9 cellular contexts compared by ENCODE assay signal in the genomic region with DNA sequence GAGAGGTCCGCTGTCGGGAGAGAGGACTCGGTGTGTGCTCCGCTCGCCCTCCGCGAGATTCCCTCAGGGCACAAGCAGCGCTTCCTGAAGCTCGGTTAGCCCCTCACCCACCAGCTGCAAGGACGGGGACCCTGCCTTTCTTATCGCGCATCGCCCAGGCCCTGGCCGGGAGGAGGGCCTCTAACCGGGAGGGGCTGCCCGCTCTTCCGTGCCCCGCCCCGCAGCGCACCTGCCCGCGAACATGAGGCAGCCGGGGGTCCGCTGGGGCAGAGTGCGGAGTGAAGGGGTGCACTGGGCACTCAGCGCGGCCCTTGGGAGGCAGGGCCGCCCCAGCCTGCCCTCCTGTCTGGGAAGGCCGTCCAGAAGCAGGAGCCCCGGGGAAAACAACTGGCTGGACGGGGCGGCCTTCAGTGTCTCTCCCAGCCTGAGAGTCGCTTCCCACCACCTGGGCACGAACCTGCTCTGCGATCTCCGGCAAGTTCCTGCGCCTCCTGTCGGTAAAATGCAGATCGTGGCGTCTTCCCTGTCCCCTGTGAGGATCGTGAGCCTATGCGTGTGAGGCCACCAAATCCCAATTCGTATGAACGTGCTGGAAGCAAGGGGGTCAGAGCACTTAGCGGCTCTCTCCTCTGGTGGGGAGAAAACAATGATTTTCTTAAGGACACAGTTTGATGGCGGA. TPM values are rescaled to one million over a fixed set of nuclear protein-coding genes. Genes with fewer than 3 reads are reported as not detected.
DNase-seq lines count a peak whose midpoint lies in the region; ATAC-seq, FAIRE-seq and TF ChIP-seq lines count a peak whose summit lies in the region.
"Had no signal": no experiment of that assay in that cellular context is flagged by ENCODE, and none has a peak within 500 bp of the region (broad histone marks: within the 10 kb centered on the region; RNA-seq: fewer than 3 reads in every experiment).

No MANE protein-coding gene starts in this region.

- no peaks in the 10 kb centered on the region for H3K9me3 ChIP-seq in CD4-positive, CD25-positive, alpha-beta regulatory T cell (ENCODE audit: control insufficient read depth in 2 of 2, low read length in 2 of 2)
- H3K9me3 ChIP-seq in keratinocyte (ENCODE audit: control insufficient read depth, low read depth, low read length) = no peaks in the 10 kb centered on the region

- peaks cover 8% of the 10 kb centered on the region for H3K27me3 Mint-ChIP-seq in CD4-positive, CD25-positive, alpha-beta regulatory T cell

- no peaks in the 10 kb centered on the region for H3K36me3 ChIP-seq in CD4-positive, CD25-positive, alpha-beta regulatory T cell (ENCODE audit: control insufficient read depth, insufficient read depth, low read length)
- H3K36me3 ChIP-seq in keratinocyte (ENCODE audit: control insufficient read depth in 2 of 2, extremely low read depth in 1 of 2, insufficient read depth in 2 of 2, low read length in 2 of 2) = no peaks in the 10 kb centered on the region

- no peaks in the 10 kb centered on the region for H3K36me3 Mint-ChIP-seq in CD4-positive, CD25-positive, alpha-beta regulatory T cell

- peak in 2 of 3 donors; percentile 13 to 26 for DNase-seq in CD4-positive, CD25-positive, alpha-beta regulatory T cell
- DNase-seq in NCI-H526 (lab: John Stamatoyannopoulos, UW) = peak; percentile 77 to 93
- peak; percentile 18 for DNase-seq in astrocyte of the spinal cord (ENCODE audit: low read depth, low spot score)
- DNase-seq in keratinocyte (ENCODE audit: low read depth, low spot score) = peak; percentile 19
- no peak for DNase-seq in substantia nigra (lab: John Stamatoyannopoulos, UW)
- no peak for DNase-seq in NCI-H1048 (lab: John Stamatoyannopoulos, UW)
- DNase-seq in GM19239 (ENCODE audit: insufficient read length, low spot score) = no peak

- ATAC-seq in CD4-positive, CD25-positive, alpha-beta regulatory T cell (ENCODE audit: low read depth in 2 of 2) = no peak
- ATAC-seq in GM19351 (IDR thresholded peaks at IDR 0.05; ENCODE audit: unreplicated experiment) = no peak

- H3K27me3 ChIP-seq in CD4-positive, CD25-positive, alpha-beta regulatory T cell (ENCODE audit: control insufficient read depth, insufficient read depth, low read length) = no peaks in the 10 kb centered on the region
- H3K27me3 ChIP-seq in keratinocyte (ENCODE audit: control insufficient read depth, extremely low read depth, insufficient read depth, low read length) = no peaks in the 10 kb centered on the region

- H3K27ac ChIP-seq in CD4-positive, CD25-positive, alpha-beta regulatory T cell (ENCODE audit: insufficient read depth, low read length, poor library complexity, severe bottlenecking) = no peak overlapping the region
- no peak overlapping the region for H3K27ac ChIP-seq in keratinocyte (ENCODE audit: control insufficient read depth, insufficient read depth, low read length)
- peak overlapping the region; percentile 76 for H3K27ac ChIP-seq in substantia nigra (ENCODE audit: low read depth, low read length, poor library complexity, severe bottlenecking)

- peak overlapping the region; percentile 79 to 84 (median 82) for H3K4me3 Mint-ChIP-seq in CD4-positive, CD25-positive, alpha-beta regulatory T cell

- no peaks in the 10 kb centered on the region for H3K79me2 ChIP-seq in keratinocyte (ENCODE audit: control insufficient read depth, insufficient read depth, low read length)

- peaks cover 0 to 4% (median 2%) of the 10 kb centered on the region in 7 donors for H3K9me3 Mint-ChIP-seq in CD4-positive, CD25-positive, alpha-beta regulatory T cell

- no peak overlapping the region for H2AFZ ChIP-seq in keratinocyte (ENCODE audit: control insufficient read depth, low read length)

- H3K9ac ChIP-seq in keratinocyte (ENCODE audit: control insufficient read depth, extremely low read depth, insufficient read depth, low read length) = no peak overlapping the region

- no peaks in the 10 kb centered on the region for H3K9me1 ChIP-seq in keratinocyte (ENCODE audit: control insufficient read depth, extremely low read depth, insufficient read depth, low read length)

- TF ChIP-seq CTCF in astrocyte of the spinal cord (IDR thresholded peaks at IDR 0.05; ENCODE audit: low read depth, low read length) (peak; percentile 37), keratinocyte (optimal IDR thresholded peaks at IDR 0.05 in 1 of 3, IDR thresholded peaks at IDR 0.05 in 1 of 3, conservative IDR thresholded peaks at IDR 0.05 in 1 of 3; ENCODE audit: extremely low read depth in 1 of 3, insufficient read depth in 2 of 3, low read length in 3 of 3) (peak; percentile 67 to 78 (median 75))

- H3K4me2 ChIP-seq in keratinocyte (ENCODE audit: control insufficient read depth, extremely low read depth, insufficient read depth, low read depth, low read length) = peak overlapping the region; percentile 8

- peak overlapping the region; percentile 45 to 94 (median 81) for H3K27ac Mint-ChIP-seq in CD4-positive, CD25-positive, alpha-beta regulatory T cell

- no peak overlapping the region for H3K4me3 ChIP-seq in CD4-positive, CD25-positive, alpha-beta regulatory T cell (ENCODE audit: low read depth, low read length)
- no peak overlapping the region for H3K4me3 ChIP-seq in astrocyte of the spinal cord (ENCODE audit: low read depth, low read length)
- H3K4me3 ChIP-seq in keratinocyte (ENCODE audit: control insufficient read depth in 2 of 3, extremely low read depth in 1 of 3, insufficient read depth in 2 of 3, low read depth in 1 of 3, low read length in 3 of 3) = no peak overlapping the region

- in situ Hi-C loops in astrocyte of the spinal cord (cut with HindIII; ENCODE audit: low sequenced_read_pairs) = no loop called here

- dilution Hi-C loops in keratinocyte (cut with MboI; ENCODE audit: extremely low pct_ligation_motif_present, low sequenced_read_pairs) = no loop called here

- FAIRE-seq in keratinocyte (lab: Jason Lieb, UNC) = no peak
- FAIRE-seq in GM19239 (lab: Jason Lieb, UNC) = no peak
- FAIRE-seq: endometrium had no signal

- peaks cover 22% of the 10 kb centered on the region for H3K4me1 ChIP-seq in CD4-positive, CD25-positive, alpha-beta regulatory T cell (ENCODE audit: control insufficient read depth, insufficient read depth, low read length, poor library complexity, severe bottlenecking)
- peaks cover 15% of the 10 kb centered on the region for H3K4me1 ChIP-seq in keratinocyte (ENCODE audit: control insufficient read depth, extremely low read depth, insufficient read depth, low read length)

- H4K20me1 ChIP-seq in keratinocyte (ENCODE audit: control insufficient read depth, extremely low read depth, insufficient read depth, low read length) = no peaks in the 10 kb centered on the region

- H3K4me1 Mint-ChIP-seq in CD4-positive, CD25-positive, alpha-beta regulatory T cell = peaks cover 18 to 54% (median 42%) of the 10 kb centered on the region in 4 donors

RNA-seq across cellular contexts. Expression of a gene that starts 28.0 kb away (rescaled TPM):
- 26.3 TPM for total RNA-seq in CD4-positive, CD25-positive, alpha-beta regulatory T cell
- 1 to 10 TPM; 1.8 to 3.3 (median 2.5) TPM for polyA plus RNA-seq in CD4-positive, CD25-positive, alpha-beta regulatory T cell
- 35.7 to 59.4 TPM (median 41.4 TPM) in 3 replicates for polyA plus RNA-seq in keratinocyte
- polyA plus RNA-seq in keratinocyte (2011; ENCODE audit: low read depth) = 12.5 TPM
- 41.5 and 68.5 TPM in 2 replicates for polyA plus RNA-seq in keratinocyte (2011; cell fraction: cytosol; rRNA removed)
- 61.9 and 66.3 TPM in 2 replicates for polyA plus RNA-seq in keratinocyte (2011; cell fraction: nucleus; rRNA removed)
- polyA plus RNA-seq in keratinocyte (2012; ENCODE audit: low replicate concordance) = 31.8 and 46.1 TPM in 2 replicates
- polyA minus RNA-seq in keratinocyte = 36.3 to 53.9 TPM (median 39.5 TPM) in 3 replicates
- polyA minus RNA-seq in keratinocyte (2011; cell fraction: cytosol; rRNA and poly(A)+ RNA removed) = 20.9 TPM
- polyA minus RNA-seq in keratinocyte (2011; cell fraction: nucleus; rRNA and poly(A)+ RNA removed) = 32.5 and 77.1 TPM in 2 replicates

RNA-seq across cellular contexts. Expression of a gene that starts 33.9 kb away (rescaled TPM):
- total RNA-seq in CD4-positive, CD25-positive, alpha-beta regulatory T cell = not detected
- polyA plus RNA-seq in CD4-positive, CD25-positive, alpha-beta regulatory T cell = not detected
- polyA plus RNA-seq in keratinocyte = 11.9 to 27.8 TPM (median 12.3 TPM) in 3 replicates
- 3.8 TPM for polyA plus RNA-seq in keratinocyte (2011; ENCODE audit: low read depth)
- 9.2 and 13.1 TPM in 2 replicates for polyA plus RNA-seq in keratinocyte (2011; cell fraction: cytosol; rRNA removed)
- polyA plus RNA-seq in keratinocyte (2011; cell fraction: nucleus; rRNA removed) = 24.7 and 30.9 TPM in 2 replicates
- polyA plus RNA-seq in keratinocyte (2012; ENCODE audit: low replicate concordance) = 5.4 and 32.2 TPM in 2 replicates
- 14.2 to 51.2 TPM (median 17.0 TPM) in 3 replicates for polyA minus RNA-seq in keratinocyte
- polyA minus RNA-seq in keratinocyte (2011; cell fraction: cytosol; rRNA and poly(A)+ RNA removed) = 18.2 TPM
- 21.0 and 28.8 TPM in 2 replicates for polyA minus RNA-seq in keratinocyte (2011; cell fraction: nucleus; rRNA and poly(A)+ RNA removed)

Comparison
In these comparisons a context has a peak if more than half of its experiments do, and no peak if none do; other contexts are left out.
1. DNase-seq: peak in CD4-positive, CD25-positive, alpha-beta regulatory T cell (2 of 3), NCI-H526 (2 of 2), astrocyte of the spinal cord (single experiment) and keratinocyte (single experiment); none in substantia nigra (0 of 49), NCI-H1048 (single experiment) and GM19239 (single experiment).
2. RNA of a gene that starts 33.9 kb away (polyA plus RNA-seq): 3.8 to 32.2 TPM in keratinocyte; not detected in CD4-positive, CD25-positive, alpha-beta regulatory T cell; every median in the first group is over 4 times any median in the second.